ENCODE assay signal across 8 cellular contexts in the genomic region with DNA sequence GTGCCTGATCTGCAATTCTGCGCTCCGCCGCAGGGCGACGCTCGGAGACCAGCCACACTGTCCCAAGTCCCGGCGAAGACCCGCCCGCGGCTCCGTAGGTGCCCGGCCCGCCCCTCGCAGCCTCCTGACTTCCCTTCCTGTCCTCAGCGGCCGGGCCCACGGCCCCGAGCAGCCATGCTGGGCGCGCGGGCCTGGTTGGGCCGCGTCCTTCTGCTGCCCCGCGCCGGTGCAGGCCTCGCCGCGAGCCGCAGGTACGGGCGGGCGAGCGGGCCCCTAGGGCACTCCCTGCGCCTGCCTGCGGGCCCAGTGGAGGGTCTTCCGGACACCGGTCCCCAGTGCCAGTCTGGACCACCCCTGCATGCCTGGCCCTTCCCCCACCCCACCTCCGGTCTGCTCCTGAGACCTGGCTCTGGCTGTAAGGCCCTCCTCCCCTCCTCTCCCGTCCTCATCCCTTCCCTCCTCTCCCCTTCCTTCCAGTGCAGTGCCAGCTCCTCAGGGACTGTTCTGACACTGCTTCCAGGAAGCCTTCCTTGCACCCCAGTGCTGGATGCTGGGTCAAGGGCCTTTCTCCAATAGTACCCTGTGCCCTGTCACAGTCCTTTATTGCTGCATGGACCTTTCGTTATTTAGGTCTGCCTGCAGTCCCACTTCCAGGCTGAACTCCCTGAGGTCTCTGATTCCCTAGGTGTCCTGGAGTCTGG. TPM values are rescaled to one million over a fixed set of nuclear protein-coding genes. Genes with fewer than 3 reads are reported as not detected.
DNase-seq lines count a peak whose midpoint lies in the region; ATAC-seq and TF ChIP-seq lines count a peak whose summit lies in the region.

A gene (plus strand): TSS at position 140 of the 701 bp plus-strand sequence. CDS start 35 bp downstream, at position 175.

- peak; percentile 88 for DNase-seq in COLO668 (lab: John Stamatoyannopoulos, UW; ENCODE audit: unreplicated experiment)
- peak; percentile 90 for DNase-seq in HT1080 (ENCODE audit: low read depth)
- DNase-seq in activated T-cell treated with anti-CD3 and anti-CD28 coated beads for 1 hour (ENCODE audit: low read depth): peak; percentile 77
- DNase-seq in epithelial cell of esophagus (ENCODE audit: low read depth): peak; percentile 89
- DNase-seq in mucosa of gallbladder (ENCODE audit: low spot score): peak; percentile 93
- DNase-seq in stimulated activated CD8-positive, alpha-beta memory T cell treated with anti-CD3 and anti-CD28 coated beads, Interleukin-4, amount 100 ng/mL, for 24 hours (ENCODE audit: low read depth): peak; percentile 75

- H3K4me3 ChIP-seq in OCI-LY1 (ENCODE audit: low read depth, low read length, poor library complexity, severe bottlenecking): peak within 1 kb of the TSS; percentile 58
- peak within 1 kb of the TSS; percentile 52 for H3K4me3 ChIP-seq in epithelial cell of esophagus (ENCODE audit: low read length)

- no peaks in the 10 kb centered on the region for H3K36me3 ChIP-seq in OCI-LY1 (ENCODE audit: insufficient read depth, low read length)

- peak; percentile 70 for ATAC-seq in GM19467 (IDR thresholded peaks at IDR 0.05; ENCODE audit: unreplicated experiment)

- no peaks in the 10 kb centered on the region for H3K9me2 ChIP-seq in OCI-LY1 (ENCODE audit: low read depth, low read length)

- no peaks in the 10 kb centered on the region; the same call in 1 of the 2 replicates for H3K27me3 ChIP-seq in OCI-LY1 (ENCODE audit: insufficient read depth, low read length)

- peak within 1 kb of the TSS; percentile 62 for H3K9ac ChIP-seq in OCI-LY1 (ENCODE audit: low read length)

- peak within 1 kb of the TSS; percentile 77 for H3K4me2 ChIP-seq in OCI-LY1 (ENCODE audit: low read length)

- peaks cover 11% of the 10 kb centered on the region for H3K4me1 ChIP-seq in OCI-LY1 (ENCODE audit: insufficient read depth, low read length, severe bottlenecking)

- TF ChIP-seq CTCF in OCI-LY1 (IDR thresholded peaks at IDR 0.05; ENCODE audit: low read length): peak; percentile 92
- peak; percentile 88 for TF ChIP-seq CTCF in epithelial cell of esophagus (IDR thresholded peaks at IDR 0.05; ENCODE audit: insufficient read depth, low read depth, low read length, missing control alignments)

- H3F3A ChIP-seq in OCI-LY1 (ENCODE audit: insufficient read depth, low read length): no peaks in the 10 kb centered on the region

- no peak within 1 kb of the TSS for H3K27ac ChIP-seq in OCI-LY1 (ENCODE audit: low read depth, low read length, poor library complexity, severe bottlenecking)

- no peaks in the 10 kb centered on the region for H3K9me3 ChIP-seq in OCI-LY1 (ENCODE audit: low read length)

- H4K20me1 ChIP-seq in OCI-LY1 (ENCODE audit: insufficient read depth, low read length): no peaks in the 10 kb centered on the region

- H2AFZ ChIP-seq in OCI-LY1 (ENCODE audit: low read length): no peak within 1 kb of the TSS

- H3K79me2 ChIP-seq in OCI-LY1 (ENCODE audit: insufficient read depth, low read length): no peaks in the 10 kb centered on the region

RNA-seq across cellular contexts. Expression of the gene that starts here (rescaled TPM):
- total RNA-seq in HT1080 (2014; rRNA removed; shearing (Covaris generic)): 51.3 and 51.6 TPM in 2 replicates
- polyA plus RNA-seq in HT1080 (2015; cell fraction: cytosol; rRNA removed): 40.3 and 41.0 TPM in 2 replicates
- 412 and 422 TPM in 2 replicates for polyA plus RNA-seq in HT1080 (2015; cell fraction: nucleus; rRNA removed)
- total RNA-seq in mucosa of gallbladder: 70.0 TPM
